Comparison of ENCODE assay signal across 1 cellular context in the genomic region with DNA sequence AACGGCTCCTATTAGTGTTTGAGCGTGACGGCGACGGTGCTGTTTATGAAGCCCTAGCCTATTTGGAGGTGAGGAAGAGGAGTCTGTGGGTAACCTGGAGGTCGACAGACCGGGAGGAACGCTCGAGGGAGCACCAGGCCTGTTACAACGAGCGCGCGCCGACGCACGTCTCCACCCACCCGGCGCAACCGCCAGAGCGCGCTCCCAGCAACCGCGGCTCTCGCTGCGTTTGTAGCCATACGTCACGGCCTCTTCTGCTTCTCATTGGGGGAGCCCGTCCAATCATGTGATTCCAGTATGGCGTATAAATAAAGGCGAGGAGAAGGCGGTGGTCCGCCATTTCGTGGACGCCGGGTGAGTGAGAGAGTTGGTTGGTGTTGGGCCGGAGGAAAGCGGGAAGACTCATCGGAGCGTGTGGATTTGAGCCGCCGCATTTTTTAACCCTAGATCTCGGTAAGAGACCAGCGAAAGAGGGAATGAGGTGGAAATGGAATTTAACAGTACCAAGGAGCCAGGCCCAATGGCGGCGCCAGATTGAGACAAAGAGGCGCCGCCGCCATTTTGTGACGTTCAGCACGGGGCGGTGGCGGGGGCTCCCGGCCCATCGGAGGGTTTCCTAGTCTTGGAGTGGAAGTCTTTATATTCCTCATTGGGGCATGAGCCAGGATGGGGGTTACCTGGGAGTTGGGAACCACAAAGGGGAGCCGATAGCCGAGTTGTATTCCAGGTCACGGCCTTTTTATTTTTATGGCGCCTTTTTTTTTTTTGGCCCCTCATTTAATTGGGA.
A peak's percentile ranks its signal among the peaks of the same experiment; 100 is the strongest.
TF ChIP-seq lines count a peak whose summit lies in the region.

A gene (plus strand): TSS at position 334 of the 787 bp plus-strand sequence. CDS start 2,401 bp downstream, outside the sequence.

TF ChIP-seq in K562, 482 proteins besides CTCF, POLR2A, EP300 and RAD21 (continued from another document and continues in another):
- TF ChIP-seq, protein P1, sequence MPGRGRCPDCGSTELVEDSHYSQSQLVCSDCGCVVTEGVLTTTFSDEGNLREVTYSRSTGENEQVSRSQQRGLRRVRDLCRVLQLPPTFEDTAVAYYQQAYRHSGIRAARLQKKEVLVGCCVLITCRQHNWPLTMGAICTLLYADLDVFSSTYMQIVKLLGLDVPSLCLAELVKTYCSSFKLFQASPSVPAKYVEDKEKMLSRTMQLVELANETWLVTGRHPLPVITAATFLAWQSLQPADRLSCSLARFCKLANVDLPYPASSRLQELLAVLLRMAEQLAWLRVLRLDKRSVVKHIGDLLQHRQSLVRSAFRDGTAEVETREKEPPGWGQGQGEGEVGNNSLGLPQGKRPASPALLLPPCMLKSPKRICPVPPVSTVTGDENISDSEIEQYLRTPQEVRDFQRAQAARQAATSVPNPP (IDR thresholded peaks at IDR 0.05; ENCODE audit: borderline replicate concordance, insufficient read depth, insufficient read length), result no peak
- TF ChIP-seq, protein P2, sequence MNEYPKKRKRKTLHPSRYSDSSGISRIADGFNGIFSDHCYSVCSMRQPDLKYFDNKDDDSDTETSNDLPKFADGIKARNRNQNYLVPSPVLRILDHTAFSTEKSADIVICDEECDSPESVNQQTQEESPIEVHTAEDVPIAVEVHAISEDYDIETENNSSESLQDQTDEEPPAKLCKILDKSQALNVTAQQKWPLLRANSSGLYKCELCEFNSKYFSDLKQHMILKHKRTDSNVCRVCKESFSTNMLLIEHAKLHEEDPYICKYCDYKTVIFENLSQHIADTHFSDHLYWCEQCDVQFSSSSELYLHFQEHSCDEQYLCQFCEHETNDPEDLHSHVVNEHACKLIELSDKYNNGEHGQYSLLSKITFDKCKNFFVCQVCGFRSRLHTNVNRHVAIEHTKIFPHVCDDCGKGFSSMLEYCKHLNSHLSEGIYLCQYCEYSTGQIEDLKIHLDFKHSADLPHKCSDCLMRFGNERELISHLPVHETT (CRISPR knock-in tag; conservative IDR thresholded peaks at IDR 0.05 in 1 of 2, IDR thresholded peaks at IDR 0.05 in 1 of 2), result peak in 1 of 2 experiments; percentile 86; a peak in 1 of 4 replicates
- TF ChIP-seq, protein P3, sequence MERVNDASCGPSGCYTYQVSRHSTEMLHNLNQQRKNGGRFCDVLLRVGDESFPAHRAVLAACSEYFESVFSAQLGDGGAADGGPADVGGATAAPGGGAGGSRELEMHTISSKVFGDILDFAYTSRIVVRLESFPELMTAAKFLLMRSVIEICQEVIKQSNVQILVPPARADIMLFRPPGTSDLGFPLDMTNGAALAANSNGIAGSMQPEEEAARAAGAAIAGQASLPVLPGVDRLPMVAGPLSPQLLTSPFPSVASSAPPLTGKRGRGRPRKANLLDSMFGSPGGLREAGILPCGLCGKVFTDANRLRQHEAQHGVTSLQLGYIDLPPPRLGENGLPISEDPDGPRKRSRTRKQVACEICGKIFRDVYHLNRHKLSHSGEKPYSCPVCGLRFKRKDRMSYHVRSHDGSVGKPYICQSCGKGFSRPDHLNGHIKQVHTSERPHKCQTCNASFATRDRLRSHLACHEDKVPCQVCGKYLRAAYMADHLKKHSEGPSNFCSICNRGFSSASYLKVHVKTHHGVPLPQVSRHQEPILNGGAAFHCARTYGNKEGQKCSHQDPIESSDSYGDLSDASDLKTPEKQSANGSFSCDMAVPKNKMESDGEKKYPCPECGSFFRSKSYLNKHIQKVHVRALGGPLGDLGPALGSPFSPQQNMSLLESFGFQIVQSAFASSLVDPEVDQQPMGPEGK (CRISPR knock-in tag; IDR thresholded peaks at IDR 0.05; ENCODE audit: borderline replicate concordance), result peak; percentile 88
- TF ChIP-seq STAG1 (CRISPR knock-in tag; IDR thresholded peaks at IDR 0.05; ENCODE audit: borderline replicate concordance) (no peak), CBFA2T3 (IDR thresholded peaks at IDR 0.05) (peak; percentile 15; the same call in 1 of the 2 replicates), NR2C2 (CRISPR knock-in tag; IDR thresholded peaks at IDR 0.05) (no peak), NR2C2 (tag; IDR thresholded peaks at IDR 0.05) (no peak; the same call in 1 of the 2 replicates), FOXK1 (CRISPR knock-in tag; IDR thresholded peaks at IDR 0.05; ENCODE audit: borderline replicate concordance) (no peak), BRD9 (IDR thresholded peaks at IDR 0.05; ENCODE audit: low read depth, partially characterized antibody) (peak; percentile 97), ETS2 (tag; IDR thresholded peaks at IDR 0.05; ENCODE audit: borderline replicate concordance, poor library complexity, severe bottlenecking) (peak; percentile 75), RBM25 (IDR thresholded peaks at IDR 0.05; ENCODE audit: low read depth, low read length, severe bottlenecking) (peak; percentile 67), POLR2G (IDR thresholded peaks at IDR 0.05; ENCODE audit: low read depth, low read length) (peak; percentile 100), U2AF1 (optimal IDR thresholded peaks at IDR 0.05; ENCODE audit: low read depth, low read length) (peak; percentile 33), HMG20A (CRISPR knock-in tag; conservative IDR thresholded peaks at IDR 0.05) (no peak), PHB (CRISPR knock-in tag; IDR thresholded peaks at IDR 0.05) (peak; percentile 98), EP400 (IDR thresholded peaks at IDR 0.05) (peak; percentile 100), NR2C1 (IDR thresholded peaks at IDR 0.05) (peak; percentile 58), NR2C1 (tag; IDR thresholded peaks at IDR 0.05) (no peak; the same call in 1 of the 2 replicates), KAT8 (IDR thresholded peaks at IDR 0.05; ENCODE audit: low read depth) (peak; percentile 100), CCNT2 (IDR thresholded peaks at IDR 0.05; ENCODE audit: borderline replicate concordance, extremely low read depth, insufficient read length, low read depth, low read length) (peak; percentile 82), XRCC5 (IDR thresholded peaks at IDR 0.05; ENCODE audit: low read depth, low read length) (peak; percentile 87; the same call in 1 of the 2 replicates), RFX7 (CRISPR knock-in tag; IDR thresholded peaks at IDR 0.05) (0 out of 2 replicates have a peak, but pooled peaks have one; percentile 49)
- TF ChIP-seq, protein P4, sequence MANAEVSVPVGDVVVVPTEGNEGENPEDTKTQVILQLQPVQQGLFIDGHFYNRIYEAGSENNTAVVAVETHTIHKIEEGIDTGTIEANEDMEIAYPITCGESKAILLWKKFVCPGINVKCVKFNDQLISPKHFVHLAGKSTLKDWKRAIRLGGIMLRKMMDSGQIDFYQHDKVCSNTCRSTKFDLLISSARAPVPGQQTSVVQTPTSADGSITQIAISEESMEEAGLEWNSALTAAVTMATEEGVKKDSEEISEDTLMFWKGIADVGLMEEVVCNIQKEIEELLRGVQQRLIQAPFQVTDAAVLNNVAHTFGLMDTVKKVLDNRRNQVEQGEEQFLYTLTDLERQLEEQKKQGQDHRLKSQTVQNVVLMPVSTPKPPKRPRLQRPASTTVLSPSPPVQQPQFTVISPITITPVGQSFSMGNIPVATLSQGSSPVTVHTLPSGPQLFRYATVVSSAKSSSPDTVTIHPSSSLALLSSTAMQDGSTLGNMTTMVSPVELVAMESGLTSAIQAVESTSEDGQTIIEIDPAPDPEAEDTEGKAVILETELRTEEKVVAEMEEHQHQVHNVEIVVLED (CRISPR knock-in tag; IDR thresholded peaks at IDR 0.05), result peak; percentile 91
- TF ChIP-seq, protein P5, sequence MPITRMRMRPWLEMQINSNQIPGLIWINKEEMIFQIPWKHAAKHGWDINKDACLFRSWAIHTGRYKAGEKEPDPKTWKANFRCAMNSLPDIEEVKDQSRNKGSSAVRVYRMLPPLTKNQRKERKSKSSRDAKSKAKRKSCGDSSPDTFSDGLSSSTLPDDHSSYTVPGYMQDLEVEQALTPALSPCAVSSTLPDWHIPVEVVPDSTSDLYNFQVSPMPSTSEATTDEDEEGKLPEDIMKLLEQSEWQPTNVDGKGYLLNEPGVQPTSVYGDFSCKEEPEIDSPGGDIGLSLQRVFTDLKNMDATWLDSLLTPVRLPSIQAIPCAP (CRISPR knock-in tag; IDR thresholded peaks at IDR 0.05; ENCODE audit: borderline replicate concordance), result peak; percentile 65; the same call in 1 of the 2 replicates
- TF ChIP-seq, protein P6, sequence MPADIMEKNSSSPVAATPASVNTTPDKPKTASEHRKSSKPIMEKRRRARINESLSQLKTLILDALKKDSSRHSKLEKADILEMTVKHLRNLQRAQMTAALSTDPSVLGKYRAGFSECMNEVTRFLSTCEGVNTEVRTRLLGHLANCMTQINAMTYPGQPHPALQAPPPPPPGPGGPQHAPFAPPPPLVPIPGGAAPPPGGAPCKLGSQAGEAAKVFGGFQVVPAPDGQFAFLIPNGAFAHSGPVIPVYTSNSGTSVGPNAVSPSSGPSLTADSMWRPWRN (IDR thresholded peaks at IDR 0.05; ENCODE audit: low read depth), result peak; percentile 39
- TF ChIP-seq, protein P7, sequence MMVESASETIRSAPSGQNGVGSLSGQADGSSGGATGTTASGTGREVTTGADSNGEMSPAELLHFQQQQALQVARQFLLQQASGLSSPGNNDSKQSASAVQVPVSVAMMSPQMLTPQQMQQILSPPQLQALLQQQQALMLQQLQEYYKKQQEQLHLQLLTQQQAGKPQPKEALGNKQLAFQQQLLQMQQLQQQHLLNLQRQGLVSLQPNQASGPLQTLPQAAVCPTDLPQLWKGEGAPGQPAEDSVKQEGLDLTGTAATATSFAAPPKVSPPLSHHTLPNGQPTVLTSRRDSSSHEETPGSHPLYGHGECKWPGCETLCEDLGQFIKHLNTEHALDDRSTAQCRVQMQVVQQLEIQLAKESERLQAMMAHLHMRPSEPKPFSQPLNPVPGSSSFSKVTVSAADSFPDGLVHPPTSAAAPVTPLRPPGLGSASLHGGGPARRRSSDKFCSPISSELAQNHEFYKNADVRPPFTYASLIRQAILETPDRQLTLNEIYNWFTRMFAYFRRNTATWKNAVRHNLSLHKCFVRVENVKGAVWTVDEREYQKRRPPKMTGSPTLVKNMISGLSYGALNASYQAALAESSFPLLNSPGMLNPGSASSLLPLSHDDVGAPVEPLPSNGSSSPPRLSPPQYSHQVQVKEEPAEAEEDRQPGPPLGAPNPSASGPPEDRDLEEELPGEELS (CRISPR knock-in tag; IDR thresholded peaks at IDR 0.05; ENCODE audit: borderline replicate concordance), result no peak
- TF ChIP-seq, protein P8, sequence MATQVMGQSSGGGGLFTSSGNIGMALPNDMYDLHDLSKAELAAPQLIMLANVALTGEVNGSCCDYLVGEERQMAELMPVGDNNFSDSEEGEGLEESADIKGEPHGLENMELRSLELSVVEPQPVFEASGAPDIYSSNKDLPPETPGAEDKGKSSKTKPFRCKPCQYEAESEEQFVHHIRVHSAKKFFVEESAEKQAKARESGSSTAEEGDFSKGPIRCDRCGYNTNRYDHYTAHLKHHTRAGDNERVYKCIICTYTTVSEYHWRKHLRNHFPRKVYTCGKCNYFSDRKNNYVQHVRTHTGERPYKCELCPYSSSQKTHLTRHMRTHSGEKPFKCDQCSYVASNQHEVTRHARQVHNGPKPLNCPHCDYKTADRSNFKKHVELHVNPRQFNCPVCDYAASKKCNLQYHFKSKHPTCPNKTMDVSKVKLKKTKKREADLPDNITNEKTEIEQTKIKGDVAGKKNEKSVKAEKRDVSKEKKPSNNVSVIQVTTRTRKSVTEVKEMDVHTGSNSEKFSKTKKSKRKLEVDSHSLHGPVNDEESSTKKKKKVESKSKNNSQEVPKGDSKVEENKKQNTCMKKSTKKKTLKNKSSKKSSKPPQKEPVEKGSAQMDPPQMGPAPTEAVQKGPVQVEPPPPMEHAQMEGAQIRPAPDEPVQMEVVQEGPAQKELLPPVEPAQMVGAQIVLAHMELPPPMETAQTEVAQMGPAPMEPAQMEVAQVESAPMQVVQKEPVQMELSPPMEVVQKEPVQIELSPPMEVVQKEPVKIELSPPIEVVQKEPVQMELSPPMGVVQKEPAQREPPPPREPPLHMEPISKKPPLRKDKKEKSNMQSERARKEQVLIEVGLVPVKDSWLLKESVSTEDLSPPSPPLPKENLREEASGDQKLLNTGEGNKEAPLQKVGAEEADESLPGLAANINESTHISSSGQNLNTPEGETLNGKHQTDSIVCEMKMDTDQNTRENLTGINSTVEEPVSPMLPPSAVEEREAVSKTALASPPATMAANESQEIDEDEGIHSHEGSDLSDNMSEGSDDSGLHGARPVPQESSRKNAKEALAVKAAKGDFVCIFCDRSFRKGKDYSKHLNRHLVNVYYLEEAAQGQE (CRISPR knock-in tag; IDR thresholded peaks at IDR 0.05; ENCODE audit: low read depth), result peak; percentile 54; the same call in 1 of the 2 replicates
- TF ChIP-seq, protein P9, sequence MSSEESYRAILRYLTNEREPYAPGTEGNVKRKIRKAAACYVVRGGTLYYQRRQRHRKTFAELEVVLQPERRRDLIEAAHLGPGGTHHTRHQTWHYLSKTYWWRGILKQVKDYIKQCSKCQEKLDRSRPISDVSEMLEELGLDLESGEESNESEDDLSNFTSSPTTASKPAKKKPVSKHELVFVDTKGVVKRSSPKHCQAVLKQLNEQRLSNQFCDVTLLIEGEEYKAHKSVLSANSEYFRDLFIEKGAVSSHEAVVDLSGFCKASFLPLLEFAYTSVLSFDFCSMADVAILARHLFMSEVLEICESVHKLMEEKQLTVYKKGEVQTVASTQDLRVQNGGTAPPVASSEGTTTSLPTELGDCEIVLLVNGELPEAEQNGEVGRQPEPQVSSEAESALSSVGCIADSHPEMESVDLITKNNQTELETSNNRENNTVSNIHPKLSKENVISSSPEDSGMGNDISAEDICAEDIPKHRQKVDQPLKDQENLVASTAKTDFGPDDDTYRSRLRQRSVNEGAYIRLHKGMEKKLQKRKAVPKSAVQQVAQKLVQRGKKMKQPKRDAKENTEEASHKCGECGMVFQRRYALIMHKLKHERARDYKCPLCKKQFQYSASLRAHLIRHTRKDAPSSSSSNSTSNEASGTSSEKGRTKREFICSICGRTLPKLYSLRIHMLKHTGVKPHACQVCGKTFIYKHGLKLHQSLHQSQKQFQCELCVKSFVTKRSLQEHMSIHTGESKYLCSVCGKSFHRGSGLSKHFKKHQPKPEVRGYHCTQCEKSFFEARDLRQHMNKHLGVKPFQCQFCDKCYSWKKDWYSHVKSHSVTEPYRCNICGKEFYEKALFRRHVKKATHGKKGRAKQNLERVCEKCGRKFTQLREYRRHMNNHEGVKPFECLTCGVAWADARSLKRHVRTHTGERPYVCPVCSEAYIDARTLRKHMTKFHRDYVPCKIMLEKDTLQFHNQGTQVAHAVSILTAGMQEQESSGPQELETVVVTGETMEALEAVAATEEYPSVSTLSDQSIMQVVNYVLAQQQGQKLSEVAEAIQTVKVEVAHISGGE (CRISPR knock-in tag; IDR thresholded peaks at IDR 0.05), result peak in 1 of 3 experiments; percentile 92; a peak in 3 of 6 replicates
- TF ChIP-seq, protein P10, sequence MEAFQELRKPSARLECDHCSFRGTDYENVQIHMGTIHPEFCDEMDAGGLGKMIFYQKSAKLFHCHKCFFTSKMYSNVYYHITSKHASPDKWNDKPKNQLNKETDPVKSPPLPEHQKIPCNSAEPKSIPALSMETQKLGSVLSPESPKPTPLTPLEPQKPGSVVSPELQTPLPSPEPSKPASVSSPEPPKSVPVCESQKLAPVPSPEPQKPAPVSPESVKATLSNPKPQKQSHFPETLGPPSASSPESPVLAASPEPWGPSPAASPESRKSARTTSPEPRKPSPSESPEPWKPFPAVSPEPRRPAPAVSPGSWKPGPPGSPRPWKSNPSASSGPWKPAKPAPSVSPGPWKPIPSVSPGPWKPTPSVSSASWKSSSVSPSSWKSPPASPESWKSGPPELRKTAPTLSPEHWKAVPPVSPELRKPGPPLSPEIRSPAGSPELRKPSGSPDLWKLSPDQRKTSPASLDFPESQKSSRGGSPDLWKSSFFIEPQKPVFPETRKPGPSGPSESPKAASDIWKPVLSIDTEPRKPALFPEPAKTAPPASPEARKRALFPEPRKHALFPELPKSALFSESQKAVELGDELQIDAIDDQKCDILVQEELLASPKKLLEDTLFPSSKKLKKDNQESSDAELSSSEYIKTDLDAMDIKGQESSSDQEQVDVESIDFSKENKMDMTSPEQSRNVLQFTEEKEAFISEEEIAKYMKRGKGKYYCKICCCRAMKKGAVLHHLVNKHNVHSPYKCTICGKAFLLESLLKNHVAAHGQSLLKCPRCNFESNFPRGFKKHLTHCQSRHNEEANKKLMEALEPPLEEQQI (IDR thresholded peaks at IDR 0.05), result peak; percentile 82; the same call in 1 of the 2 replicates
